21 cellular contexts compared by ENCODE assay signal in the genomic region with DNA sequence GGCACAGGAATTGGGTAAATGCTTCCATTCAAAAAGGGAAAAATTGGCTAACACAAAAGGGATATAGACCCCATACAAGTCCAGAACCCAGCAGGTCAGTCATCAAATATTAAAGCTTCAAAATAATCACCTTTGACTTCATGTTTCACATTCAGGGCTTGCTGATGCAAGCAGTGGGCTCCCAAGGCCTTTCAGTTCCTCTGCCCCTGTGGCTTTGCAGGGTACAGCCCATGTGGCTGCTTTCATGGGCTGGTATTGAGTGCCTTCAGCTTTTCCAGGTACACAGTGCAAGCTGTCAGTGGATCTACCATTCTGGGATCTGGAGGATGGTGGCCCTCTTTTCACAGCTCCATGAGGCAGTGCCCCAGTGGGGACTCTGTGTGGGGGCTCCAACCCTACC.
A peak's percentile ranks its signal among the peaks of the same experiment; 100 is the strongest.
DNase-seq lines count a peak whose midpoint lies in the region; ATAC-seq and TF ChIP-seq lines count a peak whose summit lies in the region.
"Had no signal": no experiment of that assay in that cellular context is flagged by ENCODE, and none has a peak within 500 bp of the region (broad histone marks: within the 10 kb centered on the region; RNA-seq: fewer than 3 reads in every experiment).

No MANE protein-coding gene starts in this region.

- no peaks in the 10 kb centered on the region for H3K27me3 ChIP-seq in vagina
- H3K27me3 ChIP-seq: BE2C, BLaER1 had no signal

- no peak overlapping the region for H3K27ac ChIP-seq in vagina
- H3K27ac ChIP-seq: BLaER1 had no signal

- TF ChIP-seq POLR2A in vagina (IDR thresholded peaks at IDR 0.05) = no peak

- no peaks in the 10 kb centered on the region for H3K36me3 ChIP-seq in vagina
- H3K36me3 ChIP-seq: BE2C, BLaER1 had no signal

- peak; percentile 1 for DNase-seq in MV-4-11 (lab: John Stamatoyannopoulos, UW)
- peak; percentile 4 for DNase-seq in UCSD-AML1 (lab: John Stamatoyannopoulos, UW; ENCODE audit: unreplicated experiment)
- no peak for DNase-seq in vagina (ENCODE audit: extremely low spot score in 2 of 2)
- DNase-seq in NCI-H146 treated with DMSO at 0.1 percent for 48 hours (lab: John Stamatoyannopoulos, UW; ENCODE audit: unreplicated experiment) = no peak
- DNase-seq: 8988T; ACHN; BE2C; C1 segment of cervical spinal cord; CD4-positive, alpha-beta memory T cell; CD4-positive, CD25-positive, alpha-beta regulatory T cell; CD8-positive, alpha-beta memory T cell; COR-L47; DMS 273 treated with DMSO at 0.1 percent for 48 hours; DMS153; DMS53; DMS79; DND-41; EL; GDM1 had no signal

- no peaks in the 10 kb centered on the region for H3K4me1 ChIP-seq in vagina
- H3K4me1 ChIP-seq: BE2C had no signal

- intact Hi-C loops in vagina (cut with DNase I) = loop anchor here (5.0 kb wide), 1 partner anchor 431 kb away; no protein-coding TSS in a partner anchor

- H3K9me3 ChIP-seq in vagina = no peaks in the 10 kb centered on the region
- H3K9me3 ChIP-seq: BE2C, BLaER1 had no signal

- no peak overlapping the region for H3K4me3 ChIP-seq in vagina
- H3K4me3 ChIP-seq: BLaER1 had no signal

- no peak for ATAC-seq in HG03196 (IDR thresholded peaks at IDR 0.05; ENCODE audit: unreplicated experiment)

- TF ChIP-seq CTCF in vagina (IDR thresholded peaks at IDR 0.05) = no peak

Comparison
In these comparisons a context has a peak if more than half of its experiments do, and no peak if none do; other contexts are left out.
1. DNase-seq: peak in MV-4-11 (single experiment) and UCSD-AML1 (single experiment); none in vagina (0 of 2) and NCI-H146 treated with DMSO at 0.1 percent for 48 hours (single experiment).